Comparison of ENCODE assay signal across 24 cellular contexts in the genomic region with DNA sequence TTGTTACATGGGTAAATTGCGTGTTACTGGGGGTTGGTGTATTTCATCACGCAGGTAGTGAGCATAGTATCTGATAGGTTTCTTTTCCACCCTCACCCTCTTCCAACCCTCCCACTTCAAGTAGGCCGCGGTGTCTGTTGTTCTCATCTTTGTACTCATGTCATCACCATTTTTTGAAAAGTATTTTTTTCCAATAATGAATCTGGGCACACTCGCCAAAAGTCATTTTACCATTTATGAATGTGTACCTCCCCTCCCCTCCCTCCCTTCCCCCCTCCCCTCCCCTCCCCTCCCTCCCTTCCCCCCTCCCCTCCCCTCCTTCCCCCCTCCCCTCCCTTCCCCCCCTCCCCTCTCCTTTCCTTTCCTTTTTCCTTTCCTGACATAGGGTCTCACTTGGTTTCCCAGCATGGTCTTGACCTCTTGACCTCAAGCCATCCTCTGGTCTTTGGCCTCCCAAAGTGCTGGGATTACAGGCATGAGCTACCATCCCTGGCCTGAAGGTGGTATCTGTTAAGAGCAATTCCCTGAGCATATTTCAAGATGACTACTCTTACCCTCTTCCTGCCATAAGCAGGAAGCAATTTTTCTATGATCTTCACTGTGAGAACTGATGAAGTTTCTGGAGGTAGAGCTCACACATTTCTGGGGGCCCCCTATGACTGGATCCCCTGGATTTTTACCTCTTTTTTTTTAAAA. TPM values are rescaled to one million over a fixed set of nuclear protein-coding genes. Genes with fewer than 3 reads are reported as not detected.
A peak's percentile ranks its signal among the peaks of the same experiment; 100 is the strongest.
DNase-seq lines count a peak whose midpoint lies in the region; ATAC-seq and TF ChIP-seq lines count a peak whose summit lies in the region.
"Had no signal": no experiment of that assay in that cellular context is flagged by ENCODE, and none has a peak within 500 bp of the region (broad histone marks: within the 10 kb centered on the region; RNA-seq: fewer than 3 reads in every experiment).

No MANE protein-coding gene starts in this region.

- CTCF ChIA-PET in activated CD4-positive, alpha-beta T cell treated with anti-CD3 and anti-CD28 coated beads for 36 hours (lab: Charles Lee), result no interaction called here
- CTCF ChIA-PET in activated CD8-positive, alpha-beta T cell treated with anti-CD3 and anti-CD28 coated beads for 36 hours (lab: Charles Lee), result interaction anchor here (1.0 to 1.1 kb wide), 3 partner anchors 9 to 344 kb away, joined by 3 read pairs; no protein-coding TSS in a partner anchor

- H3K36me3 ChIP-seq in MG63, result peaks cover 66% of the 10 kb centered on the region

- POLR2A ChIA-PET in activated CD4-positive, alpha-beta T cell treated with anti-CD3 and anti-CD28 coated beads for 36 hours (lab: Charles Lee), result no interaction called here
- POLR2A ChIA-PET in activated CD8-positive, alpha-beta T cell treated with anti-CD3 and anti-CD28 coated beads for 36 hours (lab: Charles Lee), result no interaction called here
- POLR2A ChIA-PET in naive thymus-derived CD8-positive, alpha-beta T cell (lab: Charles Lee), result interaction anchor here (1.2 kb wide), 1 partner anchor 12 kb away, joined by 3 read pairs; no protein-coding TSS in a partner anchor

- no peak overlapping the region for H3K4me3 Mint-ChIP-seq in activated CD4-positive, alpha-beta T cell treated with anti-CD3 and anti-CD28 coated beads for 36 hours
- H3K4me3 Mint-ChIP-seq in activated CD8-positive, alpha-beta T cell treated with anti-CD3 and anti-CD28 coated beads for 36 hours, result no peak overlapping the region
- H3K4me3 Mint-ChIP-seq in naive thymus-derived CD8-positive, alpha-beta T cell, result peak overlapping the region in 3 of 10 donors; percentile 27 to 66 (median 51)
- H3K4me3 Mint-ChIP-seq: activated CD4-positive, alpha-beta memory T cell treated with anti-CD3 and anti-CD28 coated beads for 36 hours had no signal

- peak; percentile 19 for DNase-seq in activated CD4-positive, alpha-beta T cell treated with anti-CD3 and anti-CD28 coated beads for 36 hours
- DNase-seq in activated CD4-positive, alpha-beta T cell treated with anti-CD3 and anti-CD28 coated beads, Interleukin-2, amount 50 U/mL, for 4 hours, result no peak
- DNase-seq in Jurkat, Clone E6-1 (ENCODE audit: low read depth, low spot score), result peak; percentile 39
- peak; percentile 21 for DNase-seq in activated CD8-positive, alpha-beta T cell treated with anti-CD3 and anti-CD28 coated beads for 36 hours
- peak in 1 of 10 donors; percentile 12 for DNase-seq in naive thymus-derived CD8-positive, alpha-beta T cell
- no peak for DNase-seq in pons (ENCODE audit: low spot score)
- DNase-seq in G401 (ENCODE audit: low spot score), result no peak
- DNase-seq in MG63, result no peak
- DNase-seq: activated CD4-positive, alpha-beta memory T cell treated with anti-CD3 and anti-CD28 coated beads for 36 hours; BE2C; gastrocnemius medialis; GDM1; hypothalamus; kidney; mammary epithelial cell; NCI-H1436; NCI-H524 treated with DMSO at 0.1 percent for 48 hours; right cardiac atrium; SW 1271 had no signal

- H3K9me3 Mint-ChIP-seq in activated CD4-positive, alpha-beta T cell treated with anti-CD3 and anti-CD28 coated beads for 36 hours (ENCODE audit: low read depth), result peaks cover 19% of the 10 kb centered on the region
- peaks cover 15% of the 10 kb centered on the region for H3K9me3 Mint-ChIP-seq in activated CD8-positive, alpha-beta T cell treated with anti-CD3 and anti-CD28 coated beads for 36 hours
- H3K9me3 Mint-ChIP-seq in naive thymus-derived CD8-positive, alpha-beta T cell, result peaks cover 0 to 28% (median 12%) of the 10 kb centered on the region in 9 donors

- H3K4me3 ChIP-seq in Jurkat, Clone E6-1 (ENCODE audit: low read length), result no peak overlapping the region
- no peak overlapping the region for H3K4me3 ChIP-seq in MG63
- H3K4me3 ChIP-seq: A549, ascending aorta, esophagus muscularis mucosa, gastrocnemius medialis, GM12878, thoracic aorta had no signal

- intact Hi-C loops in activated CD4-positive, alpha-beta T cell treated with anti-CD3 and anti-CD28 coated beads for 36 hours (cut with DNase I, micrococcal nuclease), result no loop called here
- intact Hi-C loops in activated CD8-positive, alpha-beta T cell treated with anti-CD3 and anti-CD28 coated beads for 36 hours (cut with micrococcal nuclease), result no loop called here

- H3K4me1 Mint-ChIP-seq in activated CD4-positive, alpha-beta T cell treated with anti-CD3 and anti-CD28 coated beads for 36 hours, result peaks cover 7% of the 10 kb centered on the region
- H3K4me1 Mint-ChIP-seq in activated CD8-positive, alpha-beta T cell treated with anti-CD3 and anti-CD28 coated beads for 36 hours (ENCODE audit: low read depth), result peaks cover 10% of the 10 kb centered on the region
- peaks cover 2 to 11% (median 7%) of the 10 kb centered on the region in 4 donors for H3K4me1 Mint-ChIP-seq in naive thymus-derived CD8-positive, alpha-beta T cell

- H3K9me3 ChIP-seq in MG63, result peaks cover 42% of the 10 kb centered on the region

- TF ChIP-seq CTCF in activated CD8-positive, alpha-beta T cell treated with anti-CD3 and anti-CD28 coated beads for 36 hours (IDR thresholded peaks at IDR 0.05), result no peak

- H3K36me3 Mint-ChIP-seq in activated CD4-positive, alpha-beta T cell treated with anti-CD3 and anti-CD28 coated beads for 36 hours (ENCODE audit: low read depth), result peaks cover 55% of the 10 kb centered on the region
- peaks cover 41% of the 10 kb centered on the region for H3K36me3 Mint-ChIP-seq in activated CD8-positive, alpha-beta T cell treated with anti-CD3 and anti-CD28 coated beads for 36 hours (ENCODE audit: low read depth)
- H3K36me3 Mint-ChIP-seq in naive thymus-derived CD8-positive, alpha-beta T cell, result peaks cover 14 to 43% (median 43%) of the 10 kb centered on the region in 3 donors

- peak overlapping the region; percentile 60 for H3K27ac Mint-ChIP-seq in activated CD4-positive, alpha-beta T cell treated with anti-CD3 and anti-CD28 coated beads for 36 hours
- peak overlapping the region; percentile 75 for H3K27ac Mint-ChIP-seq in activated CD8-positive, alpha-beta T cell treated with anti-CD3 and anti-CD28 coated beads for 36 hours
- H3K27ac Mint-ChIP-seq in naive thymus-derived CD8-positive, alpha-beta T cell, result peak overlapping the region in 4 of 10 donors; percentile 20 to 95 (median 80)
- H3K27ac Mint-ChIP-seq: activated CD4-positive, alpha-beta memory T cell treated with anti-CD3 and anti-CD28 coated beads for 36 hours had no signal

- ATAC-seq in activated CD4-positive, alpha-beta T cell treated with anti-CD3 and anti-CD28 coated beads for 36 hours, result peak; percentile 68
- peak; percentile 81 for ATAC-seq in activated CD8-positive, alpha-beta T cell treated with anti-CD3 and anti-CD28 coated beads for 36 hours
- ATAC-seq in naive thymus-derived CD8-positive, alpha-beta T cell, result peak; percentile 47 to 48
- ATAC-seq: A549, gastrocnemius medialis, GM12878, right cardiac atrium had no signal

- in situ Hi-C loops in G401 (cut with HindIII; ENCODE audit: low sequenced_read_pairs), result no loop called here

- no peaks in the 10 kb centered on the region for H3K27me3 Mint-ChIP-seq in activated CD4-positive, alpha-beta T cell treated with anti-CD3 and anti-CD28 coated beads for 36 hours
- H3K27me3 Mint-ChIP-seq in activated CD8-positive, alpha-beta T cell treated with anti-CD3 and anti-CD28 coated beads for 36 hours, result no peaks in the 10 kb centered on the region
- no peaks in the 10 kb centered on the region for H3K27me3 Mint-ChIP-seq in naive thymus-derived CD8-positive, alpha-beta T cell
- H3K27me3 Mint-ChIP-seq: activated CD4-positive, alpha-beta memory T cell treated with anti-CD3 and anti-CD28 coated beads for 36 hours had no signal

- no peaks in the 10 kb centered on the region for H3K27me3 ChIP-seq in MG63
- H3K27me3 ChIP-seq: ascending aorta, BE2C, esophagus muscularis mucosa, gastrocnemius medialis had no signal

RNA-seq across cellular contexts. Expression of gene ZNF627, which starts 15.7 kb away (rescaled TPM):
- 1 to 10 TPM; 6.4 to 6.7 TPM for total RNA-seq in activated CD4-positive, alpha-beta T cell treated with anti-CD3 and anti-CD28 coated beads for 36 hours
- polyA plus RNA-seq in Jurkat, Clone E6-1 (2012; ENCODE audit: insufficient read depth, insufficient read length), result 5.8 TPM
- total RNA-seq in activated CD8-positive, alpha-beta T cell treated with anti-CD3 and anti-CD28 coated beads for 36 hours, result 1 to 10 TPM; 6.1 to 6.5 TPM
- 10 to 100 TPM; 17.3 to 17.5 TPM for total RNA-seq in naive thymus-derived CD8-positive, alpha-beta T cell
- 10 to 100 TPM in 1 of 3 donors, 1 to 10 TPM in 2; 7.7 to 11.9 (median 7.9) TPM for polyA plus RNA-seq in naive thymus-derived CD8-positive, alpha-beta T cell
- 28.9 and 35.6 TPM in 2 replicates for total RNA-seq in G401 (2014; rRNA removed; shearing (Covaris generic))
- total RNA-seq in MG63 (2014; rRNA removed; shearing (Covaris generic); ENCODE audit: low replicate concordance), result 32.4 and 33.2 TPM in 2 replicates

RNA-seq across cellular contexts. Expression of gene ACP5, which starts 35.5 kb away (rescaled TPM):
- total RNA-seq in activated CD4-positive, alpha-beta T cell treated with anti-CD3 and anti-CD28 coated beads for 36 hours, result 10 to 100 TPM; 10.3 to 12.4 TPM
- not detected for polyA plus RNA-seq in Jurkat, Clone E6-1 (2012; ENCODE audit: insufficient read depth, insufficient read length)
- 1 to 10 TPM; 4.7 to 6.2 TPM for total RNA-seq in activated CD8-positive, alpha-beta T cell treated with anti-CD3 and anti-CD28 coated beads for 36 hours
- 10 to 100 TPM; 13.8 to 14.8 TPM for total RNA-seq in naive thymus-derived CD8-positive, alpha-beta T cell
- polyA plus RNA-seq in naive thymus-derived CD8-positive, alpha-beta T cell, result 10 to 100 TPM in 2 of 3 donors, 1 to 10 TPM in 1; 8.4 to 14.2 (median 12.0) TPM
- total RNA-seq in G401 (2014; rRNA removed; shearing (Covaris generic)), result not detected in 2 replicates
- not detected in 2 replicates for total RNA-seq in MG63 (2014; rRNA removed; shearing (Covaris generic); ENCODE audit: low replicate concordance)
- total RNA-seq: ascending aorta had no signal

RNA-seq across cellular contexts. Expression of gene ELOF1, which starts 53.9 kb away (rescaled TPM):
- 10 to 100 TPM; 48.0 to 53.7 TPM for total RNA-seq in activated CD4-positive, alpha-beta T cell treated with anti-CD3 and anti-CD28 coated beads for 36 hours
- 72.6 TPM for polyA plus RNA-seq in Jurkat, Clone E6-1 (2012; ENCODE audit: insufficient read depth, insufficient read length)
- total RNA-seq in activated CD8-positive, alpha-beta T cell treated with anti-CD3 and anti-CD28 coated beads for 36 hours, result 10 to 100 TPM; 41.3 to 45.7 TPM
- total RNA-seq in naive thymus-derived CD8-positive, alpha-beta T cell, result 10 to 100 TPM; 41.0 to 42.8 TPM
- 10 to 100 TPM; 71.4 to 91.0 (median 90.6) TPM for polyA plus RNA-seq in naive thymus-derived CD8-positive, alpha-beta T cell
- 54.0 and 57.8 TPM in 2 replicates for total RNA-seq in G401 (2014; rRNA removed; shearing (Covaris generic))
- total RNA-seq in MG63 (2014; rRNA removed; shearing (Covaris generic); ENCODE audit: low replicate concordance), result 51.6 and 111 TPM in 2 replicates

Comparison
In these comparisons a context has a peak if more than half of its experiments do, and no peak if none do; other contexts are left out.
1. DNase-seq: peak in activated CD4-positive, alpha-beta T cell treated with anti-CD3 and anti-CD28 coated beads for 36 hours (single experiment), Jurkat, Clone E6-1 (single experiment) and activated CD8-positive, alpha-beta T cell treated with anti-CD3 and anti-CD28 coated beads for 36 hours (single experiment); none in activated CD4-positive, alpha-beta T cell treated with anti-CD3 and anti-CD28 coated beads, Interleukin-2, amount 50 U/mL, for 4 hours (0 of 2), pons (single experiment), G401 (single experiment) and MG63 (single experiment).
2. Peak in every context shown above with its lines, with median percentiles within 50 percentile points of each other: ATAC-seq.